1 cellular context compared by ENCODE assay signal in genomic region chr1:68188060-68188538, GRCh38.
TF ChIP-seq lines count a peak whose summit lies in the region.

No MANE protein-coding gene starts in this region.

TF ChIP-seq in SK-N-SH treated with all-trans-retinoic acid at 6 μM for 48 hours, 23 proteins besides CTCF, POLR2A, EP300 and RAD21 (continued from another document):
- no peak for TF ChIP-seq CSRNP3 (CRISPR knock-in tag; IDR thresholded peaks at IDR 0.05)
